ENCODE assay signal across 9 cellular contexts in the genomic region with DNA sequence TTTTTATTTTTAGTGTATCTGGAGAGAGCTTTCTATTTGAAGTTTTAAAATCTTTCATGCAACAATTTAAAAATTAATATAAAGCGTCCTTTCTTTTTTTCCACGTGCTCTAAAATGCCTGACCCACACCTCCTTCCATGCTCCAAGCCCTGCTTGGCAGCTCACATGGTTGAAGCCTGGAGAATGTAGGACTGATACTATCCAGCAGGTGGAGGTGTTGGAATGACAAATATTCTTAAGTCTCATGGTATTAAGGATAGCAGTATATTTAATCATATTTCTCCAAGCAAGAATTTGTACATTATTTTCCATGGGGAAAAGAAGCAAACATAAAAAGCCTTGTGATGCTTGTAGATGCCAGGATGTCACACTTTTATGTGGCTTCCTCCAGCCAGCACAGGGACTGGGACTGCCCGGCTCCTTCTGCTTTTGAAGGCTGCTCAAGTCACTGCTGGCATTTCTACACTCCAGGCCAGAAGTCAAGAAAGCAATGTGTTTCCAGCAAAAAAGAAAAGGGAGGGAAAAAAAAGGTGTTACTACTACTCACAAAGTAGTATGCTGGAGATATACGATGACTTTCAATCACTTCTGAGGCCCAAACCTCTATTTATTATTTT. TPM values are rescaled to one million over a fixed set of nuclear protein-coding genes. Genes with fewer than 3 reads are reported as not detected.
DNase-seq lines count a peak whose midpoint lies in the region; ATAC-seq lines count a peak whose summit lies in the region.
"Had no signal": no experiment of that assay in that cellular context is flagged by ENCODE, and none has a peak within 500 bp of the region (broad histone marks: within the 10 kb centered on the region; RNA-seq: fewer than 3 reads in every experiment).

No MANE protein-coding gene starts in this region.

- H3K79me1 ChIP-seq in neuronal stem cell (ENCODE audit: low read depth, low read length), result no peaks in the 10 kb centered on the region

- no peak overlapping the region for H3K27ac Mint-ChIP-seq in activated CD4-positive, alpha-beta T cell treated with anti-CD3 and anti-CD28 coated beads for 36 hours
- H3K27ac Mint-ChIP-seq: activated naive CD8-positive, alpha-beta T cell had no signal

- peaks cover 0 to 8% of the 10 kb centered on the region in 2 donors for H3K4me1 ChIP-seq in neuronal stem cell (ENCODE audit: control insufficient read depth in 2 of 2, insufficient read depth in 1 of 2, low read depth in 1 of 2, low read length in 2 of 2)

- intact Hi-C loops in activated CD4-positive, alpha-beta T cell treated with anti-CD3 and anti-CD28 coated beads for 36 hours (cut with DNase I, micrococcal nuclease), result loop anchor here in 1 of 2 experiments (1.0 kb wide), 1 partner anchor 223 kb away; no protein-coding TSS in a partner anchor

- H3K4me3 ChIP-seq in neuronal stem cell (ENCODE audit: low read length in 2 of 2), result no peak overlapping the region

- H4K91ac ChIP-seq in neuronal stem cell (ENCODE audit: low read depth, low read length, poor library complexity), result no peak overlapping the region

- peak; percentile 53 for ATAC-seq in activated CD4-positive, alpha-beta T cell treated with anti-CD3 and anti-CD28 coated beads for 36 hours
- no peak for ATAC-seq in HG02973 (IDR thresholded peaks at IDR 0.05; ENCODE audit: unreplicated experiment)

- H3K4me3 Mint-ChIP-seq in activated CD4-positive, alpha-beta T cell treated with anti-CD3 and anti-CD28 coated beads for 36 hours, result no peak overlapping the region
- H3K4me3 Mint-ChIP-seq: activated naive CD8-positive, alpha-beta T cell had no signal

- H3K4ac ChIP-seq in neuronal stem cell (ENCODE audit: low read length), result no peak overlapping the region

- H2BK12ac ChIP-seq in neuronal stem cell (ENCODE audit: low read length), result no peak overlapping the region

- H2BK120ac ChIP-seq in neuronal stem cell (ENCODE audit: low read depth, low read length), result no peak overlapping the region

- POLR2A ChIA-PET in activated CD4-positive, alpha-beta T cell treated with anti-CD3 and anti-CD28 coated beads for 36 hours (lab: Charles Lee), result no interaction called here

- CTCF ChIA-PET in activated CD4-positive, alpha-beta T cell treated with anti-CD3 and anti-CD28 coated beads for 36 hours (lab: Charles Lee), result interaction anchor here (0.7 to 1.2 kb wide), 8 partner anchors 9 to 223 kb away, joined by 3 to 8 read pairs (median 3); no protein-coding TSS in a partner anchor

- no peak overlapping the region for H3K14ac ChIP-seq in neuronal stem cell (ENCODE audit: low read length)

- no peak overlapping the region for H2AK5ac ChIP-seq in neuronal stem cell (ENCODE audit: low read depth, low read length)

- no peak overlapping the region for H2BK5ac ChIP-seq in neuronal stem cell (ENCODE audit: low read length)

- H3K4me2 ChIP-seq in neuronal stem cell (ENCODE audit: insufficient read depth, low read length, poor library complexity, severe bottlenecking), result no peak overlapping the region

- no peaks in the 10 kb centered on the region for H3K27me3 Mint-ChIP-seq in activated CD4-positive, alpha-beta T cell treated with anti-CD3 and anti-CD28 coated beads for 36 hours
- H3K27me3 Mint-ChIP-seq: activated naive CD8-positive, alpha-beta T cell had no signal

- no peak overlapping the region for H2BK15ac ChIP-seq in neuronal stem cell (ENCODE audit: low read length)

- H3K27me3 ChIP-seq in neuronal stem cell (ENCODE audit: control insufficient read depth in 3 of 3, insufficient read depth in 3 of 3, low read depth in 1 of 3, low read length in 3 of 3), result no peaks in the 10 kb centered on the region

- H3K27ac ChIP-seq in neuronal stem cell (replicated peaks; ENCODE audit: low read length), result no peak overlapping the region

- no peak overlapping the region for H3K9ac ChIP-seq in neuronal stem cell (ENCODE audit: low read depth, low read length, poor library complexity)

- WGBS in neuronal stem cell (ENCODE audit: extremely low coverage in 2 of 2, insufficient read length in 2 of 2, insufficient replicate concordance in 1 of 2), 2 donors, result no CpG with 5 or more reads among the region's 4 CpGs

- peaks cover 32 to 99% of the 10 kb centered on the region in 2 donors for H3K36me3 ChIP-seq in neuronal stem cell (replicated peaks in 1 of 2; ENCODE audit: control insufficient read depth in 2 of 2, insufficient read depth in 2 of 2, low read length in 2 of 2)

- H2AFZ ChIP-seq in neuronal stem cell (ENCODE audit: low read length), result no peak overlapping the region

- H3K4me1 Mint-ChIP-seq in activated CD4-positive, alpha-beta T cell treated with anti-CD3 and anti-CD28 coated beads for 36 hours, result peaks cover 3% of the 10 kb centered on the region

- no peak overlapping the region for H3K18ac ChIP-seq in neuronal stem cell (ENCODE audit: low read length)

- no peak overlapping the region for H3K23ac ChIP-seq in neuronal stem cell (ENCODE audit: low read depth, low read length, poor library complexity)

- no peaks in the 10 kb centered on the region for H3K9me3 ChIP-seq in neuronal stem cell (replicated peaks in 1 of 2; ENCODE audit: control insufficient read depth in 2 of 2, insufficient read depth in 1 of 2, low read depth in 1 of 2, low read length in 2 of 2)

- no peaks in the 10 kb centered on the region for H3K9me3 Mint-ChIP-seq in activated CD4-positive, alpha-beta T cell treated with anti-CD3 and anti-CD28 coated beads for 36 hours (ENCODE audit: low read depth)

- peaks cover 84% of the 10 kb centered on the region for H3K36me3 Mint-ChIP-seq in activated CD4-positive, alpha-beta T cell treated with anti-CD3 and anti-CD28 coated beads for 36 hours (ENCODE audit: low read depth)

- DNase-seq in activated CD4-positive, alpha-beta T cell treated with anti-CD3 and anti-CD28 coated beads for 36 hours, result peak; percentile 20
- DNase-seq in activated CD4-positive, alpha-beta T cell treated with anti-CD3 and anti-CD28 coated beads for 1 hour, result no peak
- peak; percentile 66 for DNase-seq in HPDE6-E6E7 (ENCODE audit: extremely low spot score)
- DNase-seq in RPMI8226, result peak; percentile 25
- peak; percentile 33 for DNase-seq in fibroblast of gingiva (ENCODE audit: low read depth)
- peak; percentile 18 for DNase-seq in neuronal stem cell (ENCODE audit: low spot score)
- no peak for DNase-seq in stimulated activated CD4-positive, alpha-beta T cell treated with anti-CD3 and anti-CD28 coated beads, Interleukin-2, amount 100 ng/mL, for 24 hours

- H4K8ac ChIP-seq in neuronal stem cell (ENCODE audit: low read depth, low read length), result no peak overlapping the region

RNA-seq across cellular contexts. Expression of a gene that starts 49.7 kb away (rescaled TPM):
- 100 to 1,000 TPM; 106 to 113 TPM for total RNA-seq in activated CD4-positive, alpha-beta T cell treated with anti-CD3 and anti-CD28 coated beads for 36 hours
- polyA plus RNA-seq in neuronal stem cell (2013, experiment 1 of 2), result 113 TPM
- polyA plus RNA-seq in neuronal stem cell (2013, experiment 2 of 2), result 113 TPM

RNA-seq across cellular contexts. Expression of a gene that starts 50.2 kb away (rescaled TPM):
- 10 to 100 TPM in 1 of 2 experiments, 1 to 10 TPM in 1; 9.0 to 10.1 TPM for total RNA-seq in activated CD4-positive, alpha-beta T cell treated with anti-CD3 and anti-CD28 coated beads for 36 hours
- polyA plus RNA-seq in neuronal stem cell (2013, experiment 1 of 2), result 46.0 TPM
- polyA plus RNA-seq in neuronal stem cell (2013, experiment 2 of 2), result 45.3 TPM

RNA-seq across cellular contexts. Expression of a gene that starts 57.8 kb away (rescaled TPM):
- under 1 TPM; 0.47 to 0.64 TPM for total RNA-seq in activated CD4-positive, alpha-beta T cell treated with anti-CD3 and anti-CD28 coated beads for 36 hours
- polyA plus RNA-seq in neuronal stem cell (2013, experiment 1 of 2), result 18.3 TPM
- polyA plus RNA-seq in neuronal stem cell (2013, experiment 2 of 2), result 19.0 TPM

Comparison
In these comparisons a context has a peak if more than half of its experiments do, and no peak if none do; other contexts are left out.
1. DNase-seq: peak in activated CD4-positive, alpha-beta T cell treated with anti-CD3 and anti-CD28 coated beads for 36 hours (single experiment), HPDE6-E6E7 (single experiment), RPMI8226 (single experiment), fibroblast of gingiva (single experiment) and neuronal stem cell (single experiment); none in activated CD4-positive, alpha-beta T cell treated with anti-CD3 and anti-CD28 coated beads for 1 hour (single experiment) and stimulated activated CD4-positive, alpha-beta T cell treated with anti-CD3 and anti-CD28 coated beads, Interleukin-2, amount 100 ng/mL, for 24 hours (0 of 2).